Comparison of ENCODE assay signal across 7 cellular contexts in genomic region chr1:115127539-115127938, GRCh38.
"Had no signal": no experiment of that assay in that cellular context is flagged by ENCODE, and none has a peak within 500 bp of the region (broad histone marks: within the 10 kb centered on the region; RNA-seq: fewer than 3 reads in every experiment).

No MANE protein-coding gene starts in this region.

- H3K9me3 Mint-ChIP-seq: GM23338 had no signal

- H3K4me1 Mint-ChIP-seq: GM23338 had no signal

- H3K4me2 ChIP-seq: GM23338 had no signal

- H3K4me3 ChIP-seq: GM23338, HAP-1 had no signal

- H3K36me3 ChIP-seq: HAP-1 had no signal

- DNase-seq: H7, IMR-90, KBM-7 had no signal

- H3K4me3 Mint-ChIP-seq: GM23338 had no signal

- H3K27ac ChIP-seq: HL-60 had no signal

- ATAC-seq: GM23338, HCT116 had no signal

- H3K4me1 ChIP-seq: HAP-1 had no signal

- H2AFZ ChIP-seq: GM23338 had no signal

- H3K27ac Mint-ChIP-seq: GM23338 had no signal
